In the genomic region with DNA sequence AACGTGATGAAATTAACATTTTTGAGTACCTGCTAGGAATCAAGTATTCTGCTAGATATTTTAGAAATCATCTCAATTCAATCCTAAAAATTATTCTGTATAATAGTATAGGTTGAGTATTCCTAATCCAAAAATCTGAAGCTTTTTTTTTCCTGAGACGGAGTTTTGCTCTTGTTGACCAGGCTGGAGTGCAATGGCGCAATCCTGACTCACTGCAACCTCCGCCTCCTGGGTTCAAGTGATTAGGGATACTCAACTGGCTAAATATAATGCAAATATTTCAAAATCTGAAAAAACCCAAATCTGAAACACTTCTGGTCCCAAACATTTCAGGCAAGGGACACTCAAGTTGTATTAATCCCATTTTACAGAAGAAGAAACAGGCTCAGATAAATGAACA, we compare ENCODE assay signal across 28 cellular contexts. TPM values are rescaled to one million over a fixed set of nuclear protein-coding genes. Genes with fewer than 3 reads are reported as not detected.
DNase-seq lines count a peak whose midpoint lies in the region; ATAC-seq, FAIRE-seq and TF ChIP-seq lines count a peak whose summit lies in the region.
"Had no signal": no experiment of that assay in that cellular context is flagged by ENCODE, and none has a peak within 500 bp of the region (broad histone marks: within the 10 kb centered on the region; RNA-seq: fewer than 3 reads in every experiment).

No MANE protein-coding gene starts in this region.

- no peak for TF ChIP-seq CTCF in IMR-90 (conservative IDR thresholded peaks at IDR 0.05; ENCODE audit: low read depth, low read length)
- TF ChIP-seq CTCF in NB4 (IDR thresholded peaks at IDR 0.05; ENCODE audit: low read depth, low read length), result no peak
- TF ChIP-seq CTCF in H1 (IDR thresholded peaks at IDR 0.05; ENCODE audit: control extremely low read depth in 1 of 3, insufficient read depth in 1 of 3, low read depth in 1 of 3, low read length in 3 of 3), result no peak
- TF ChIP-seq CTCF in omental fat pad (IDR thresholded peaks at IDR 0.05), result no peak

- intact Hi-C loops in IMR-90 (cut with micrococcal nuclease), result no loop called here

- H3K9me1 ChIP-seq in IMR-90 (ENCODE audit: insufficient read depth, low read length), result no peaks in the 10 kb centered on the region

- H4K5ac ChIP-seq in IMR-90 (ENCODE audit: low read depth, low read length) (no peak overlapping the region), H1 (ENCODE audit: insufficient read length, low read depth, low read length) (no peak overlapping the region)

- H2AK9ac ChIP-seq in IMR-90 (replicated peaks; ENCODE audit: low read depth, low read length, poor library complexity), result no peak overlapping the region

- H3K18ac ChIP-seq in IMR-90 (ENCODE audit: low read depth, low read length) (no peak overlapping the region), H1 (ENCODE audit: extremely low read depth, low read length) (no peak overlapping the region)

- H2AFZ ChIP-seq in IMR-90 (replicated peaks; ENCODE audit: low read length, poor library complexity) (no peak overlapping the region), H1 (ENCODE audit: low read length) (no peak overlapping the region)
- H2AFZ ChIP-seq: GM23248 had no signal

- H2BK5ac ChIP-seq in IMR-90 (ENCODE audit: low read depth, low read length, poor library complexity, severe bottlenecking), result no peak overlapping the region
- H2BK5ac ChIP-seq in H1 (ENCODE audit: low read depth, low read length), result no peak overlapping the region

- WGBS in IMR-90 (ENCODE audit: extremely low coverage in 2 of 2, insufficient read length in 1 of 2), 2 experiments, result no CpG with 5 or more reads among the region's 4 CpGs
- WGBS in H1 (ENCODE audit: extremely low coverage in 1 of 2, insufficient coverage in 1 of 2, insufficient read length in 1 of 2, insufficient replicate concordance in 2 of 2, low coverage in 1 of 2, low lambda C conversion rate in 2 of 2, missing lambda C conversion rate in 1 of 2), 2 experiments, result 90% methylated on average over 4 of the region's 4 CpGs; no CpG with 5 or more reads in 1 of the 2 experiments

- H3K4me3 ChIP-seq in IMR-90 (ENCODE audit: insufficient read depth, low read depth, low read length) (no peak overlapping the region), NB4 (ENCODE audit: low read depth, low read length) (no peak overlapping the region), H1 (ENCODE audit: extremely low read depth in 1 of 4, insufficient read depth in 2 of 4, low read depth in 3 of 4, low read length in 4 of 4) (no peak overlapping the region)
- H3K4me3 ChIP-seq: GM12878, GM23248 had no signal

- H3K79me1 ChIP-seq in IMR-90 (ENCODE audit: low read depth in 1 of 2, low read length in 2 of 2) (peaks cover 0 to 3% of the 10 kb centered on the region in 2 experiments; a peak in 1 of 4 replicates), H1 (ENCODE audit: low read depth, low read length) (no peaks in the 10 kb centered on the region)

- H2AK5ac ChIP-seq in IMR-90 (ENCODE audit: low read depth, low read length) (no peak overlapping the region), H1 (ENCODE audit: low read depth, low read length) (no peak overlapping the region)

- H4K91ac ChIP-seq in IMR-90 (ENCODE audit: insufficient read depth, low read depth, low read length) (no peak overlapping the region), H1 (replicated peaks; ENCODE audit: insufficient read length, low read length) (no peak overlapping the region)

- H3K27ac ChIP-seq in IMR-90 (ENCODE audit: insufficient read depth, low read length), result no peak overlapping the region
- no peak overlapping the region for H3K27ac ChIP-seq in H1 (ENCODE audit: low read depth, low read length)
- H3K27ac ChIP-seq: C4-2B, GM23248, KMS-11, RWPE1 had no signal

- H3K79me2 ChIP-seq in H1 (ENCODE audit: control insufficient read depth in 1 of 2, insufficient read depth in 2 of 2, low read length in 2 of 2), result no peaks in the 10 kb centered on the region

- H3K27me3 ChIP-seq in IMR-90 (ENCODE audit: control insufficient read depth, insufficient read depth, low read length), result no peaks in the 10 kb centered on the region
- H3K27me3 ChIP-seq in H1 (replicated peaks in 1 of 4; ENCODE audit: control insufficient read depth in 3 of 4, extremely low read depth in 1 of 4, insufficient read depth in 3 of 4, low read length in 3 of 4), result no peaks in the 10 kb centered on the region

- in situ Hi-C loops in IMR-90 (cut with MboI; ENCODE audit: low sequenced_read_pairs), result no loop called here

- H2BK20ac ChIP-seq in IMR-90 (ENCODE audit: low read depth, low read length) (no peak overlapping the region), H1 (ENCODE audit: low read length) (no peak overlapping the region)

- no peak overlapping the region for H3K23ac ChIP-seq in IMR-90 (ENCODE audit: low read depth, low read length)
- H3K23ac ChIP-seq in H1 (ENCODE audit: insufficient read length), result no peak overlapping the region

- no TSS peak for BruUV-seq in IMR-90 (replicated peaks; lab: Mats Ljungman, UMichigan)

- no peak for DNase-seq in IMR-90
- peak; percentile 39 for DNase-seq in NB4 (ENCODE audit: low read depth)
- no peak for DNase-seq in H1 (ENCODE audit: low read depth in 1 of 2, low spot score in 2 of 2)
- DNase-seq in omental fat pad (ENCODE audit: low spot score), result peak; percentile 29
- DNase-seq in NCI-H1048 (lab: John Stamatoyannopoulos, UW), result no peak
- no peak for DNase-seq in mesenteric fat pad (ENCODE audit: low spot score)
- DNase-seq in SW480 (ENCODE audit: low spot score), result no peak
- no peak for DNase-seq in stimulated activated CD4-positive, alpha-beta T cell treated with anti-CD3 and anti-CD28 coated beads, Interleukin-1b, Interleukin-23, amount 100 ng/mL, for 48 hours
- DNase-seq: CD8-positive, alpha-beta memory T cell; DMS 273 treated with DMSO at 0.1 percent for 48 hours; DMS79; EL; GDM1; GM23248; H9; HFFc6; NCI-H1417; NCI-H1694; NCI-H2029 treated with DMSO at 0.1 percent for 48 hours; NCI-H446 treated with DMSO at 0.1 percent for 48 hours; NCI-H526 treated with DMSO at 0.1 percent for 48 hours; SHP77 had no signal

- H2BK12ac ChIP-seq in H1 (ENCODE audit: low read depth, low read length), result no peak overlapping the region

- H4K20me1 ChIP-seq in IMR-90 (ENCODE audit: insufficient read depth, low read length), result no peaks in the 10 kb centered on the region
- H4K20me1 ChIP-seq in H1 (replicated peaks in 1 of 2; ENCODE audit: control insufficient read depth in 1 of 2, insufficient read depth in 2 of 2, low read length in 2 of 2), result no peaks in the 10 kb centered on the region

- H4K8ac ChIP-seq in IMR-90 (ENCODE audit: low read depth in 2 of 2, low read length in 2 of 2) (no peak overlapping the region), H1 (ENCODE audit: extremely low read depth, insufficient read depth, low read length) (no peak overlapping the region)

- dilution Hi-C loops in IMR-90 (cut with HindIII; ENCODE audit: low sequenced_read_pairs, unreplicated experiment), result no loop called here

- TF ChIP-seq EP300 in H1 (IDR thresholded peaks at IDR 0.05; ENCODE audit: borderline replicate concordance in 1 of 2, low read depth in 2 of 2, low read length in 2 of 2), result no peak

- TF ChIP-seq POLR2A in IMR-90 (IDR thresholded peaks at IDR 0.05; ENCODE audit: low read depth, low read length) (no peak), NB4 (IDR thresholded peaks at IDR 0.05; ENCODE audit: extremely low read depth, insufficient read length) (no peak), H1 (IDR thresholded peaks at IDR 0.05; ENCODE audit: control extremely low read depth in 1 of 2, low read depth in 2 of 2, low read length in 2 of 2) (no peak)

- ATAC-seq in IMR-90 (ENCODE audit: low read depth) (no peak), omental fat pad (ENCODE audit: low FRiP score) (no peak)
- ATAC-seq: GM12878, Panc1 had no signal

- no peaks in the 10 kb centered on the region for H3K9me3 ChIP-seq in IMR-90 (ENCODE audit: control insufficient read depth, insufficient read depth, low read length)
- H3K9me3 ChIP-seq in H1 (ENCODE audit: insufficient read depth in 2 of 2, low read depth in 1 of 2, low read length in 1 of 2), result no peaks in the 10 kb centered on the region

- H2BK15ac ChIP-seq in IMR-90 (ENCODE audit: low read depth, low read length), result no peak overlapping the region
- H2BK15ac ChIP-seq in H1 (ENCODE audit: low read length), result no peak overlapping the region

- H3K14ac ChIP-seq in IMR-90 (replicated peaks; ENCODE audit: low read depth, low read length) (no peak overlapping the region), H1 (ENCODE audit: insufficient read length) (no peak overlapping the region)

- POLR2A ChIA-PET in IMR-90 (lab: Charles Lee; ENCODE audit: unreplicated experiment), result no interaction called here
- POLR2A ChIA-PET in H1 (lab: Charles Lee; ENCODE audit: partially characterized antibody), result interaction anchor here (0.6 kb wide), 1 partner anchor 58 kb away, joined by 3 read pairs; no protein-coding TSS in a partner anchor

- H3K9ac ChIP-seq in IMR-90 (ENCODE audit: low read depth, low read length), result no peak overlapping the region
- no peak overlapping the region for H3K9ac ChIP-seq in H1 (replicated peaks in 1 of 4; ENCODE audit: extremely low read depth in 1 of 4, low read depth in 3 of 4, low read length in 3 of 4)
- H3K9ac ChIP-seq: GM23248, KMS-11 had no signal

- H3K4me2 ChIP-seq in IMR-90 (ENCODE audit: low read depth, low read length), result no peak overlapping the region
- no peak overlapping the region for H3K4me2 ChIP-seq in H1 (ENCODE audit: insufficient read depth in 1 of 2, low read depth in 2 of 2, low read length in 2 of 2)
- H3K4me2 ChIP-seq: KMS-11 had no signal

- FAIRE-seq in H1 (lab: Jason Lieb, UNC), result no peak
- FAIRE-seq: GM12878, HTR-8/SVneo had no signal

- H3K56ac ChIP-seq in IMR-90 (ENCODE audit: extremely low read depth, insufficient read depth, low read length) (no peak overlapping the region), H1 (replicated peaks; ENCODE audit: insufficient read length, low read depth, low read length) (no peak overlapping the region)

- no peak overlapping the region for H3K4ac ChIP-seq in IMR-90 (ENCODE audit: low read depth, low read length)
- H3K4ac ChIP-seq in H1 (replicated peaks; ENCODE audit: insufficient read length, low read depth, low read length), result no peak overlapping the region

- H2BK120ac ChIP-seq in IMR-90 (ENCODE audit: low read depth, low read length), result no peak overlapping the region
- no peak overlapping the region for H2BK120ac ChIP-seq in H1 (replicated peaks; ENCODE audit: low read depth, low read length)

- H3K23me2 ChIP-seq in H1 (ENCODE audit: low read depth, low read length), result no peaks in the 10 kb centered on the region

- H3K4me1 ChIP-seq in IMR-90 (ENCODE audit: control insufficient read depth, insufficient read depth, low read length) (peaks cover 2% of the 10 kb centered on the region; the same call in 1 of the 2 replicates), H1 (replicated peaks in 1 of 4; ENCODE audit: control insufficient read depth in 3 of 4, insufficient read depth in 4 of 4, low read length in 3 of 4) (peaks cover 0 to 3% (median 0%) of the 10 kb centered on the region in 4 experiments; a peak in 1 of 7 replicates)

- H3K36me3 ChIP-seq in IMR-90 (ENCODE audit: control insufficient read depth, insufficient read depth, low read length) (no peaks in the 10 kb centered on the region), H1 (ENCODE audit: control insufficient read depth in 2 of 4, insufficient read depth in 4 of 4, low read length in 3 of 4) (no peaks in the 10 kb centered on the region)

- TF ChIP-seq RAD21 in IMR-90 (IDR thresholded peaks at IDR 0.05; ENCODE audit: low read length) (no peak), H1 (IDR thresholded peaks at IDR 0.05 in 1 of 2, conservative IDR thresholded peaks at IDR 0.05 in 1 of 2; ENCODE audit: low read depth in 2 of 2, low read length in 2 of 2) (no peak)

- CTCF ChIA-PET in IMR-90 (lab: Yijun Ruan, JAX) (no interaction called here), H1 (lab: Charles Lee; ENCODE audit: partially characterized antibody) (interaction anchor here (0.6 to 1.0 kb wide), 3 partner anchors 10 to 264 kb away, joined by 3 to 4 read pairs (median 4); no protein-coding TSS in a partner anchor)

RNA-seq across cellular contexts. Expression of a gene that starts 17.2 kb away (rescaled TPM):
- 15.4 and 22.5 TPM in 2 replicates for total RNA-seq in IMR-90 (2012; rRNA removed)
- polyA plus RNA-seq in IMR-90 (2012; rRNA removed), result 8.3 and 12.1 TPM in 2 replicates
- polyA plus RNA-seq in IMR-90 (2012; cell fraction: cytosol; rRNA removed), result 1.6 and 2.3 TPM in 2 replicates
- 5.0 and 36.2 TPM in 2 replicates for polyA plus RNA-seq in IMR-90 (2012; cell fraction: nucleus; rRNA removed; ENCODE audit: low replicate concordance)
- 17.1 and 18.4 TPM in 2 replicates for total RNA-seq in H1 (2021; fragmentation: NEBNext Ultra II Directional; extraction: Animal tissue kit (Norgen Biotek cat#: 25700))
- 3.8 and 6.3 TPM in 2 replicates for polyA plus RNA-seq in H1 (2011; rRNA removed)
- polyA plus RNA-seq in H1 (2011; cell fraction: cytosol; rRNA removed), result 8.7 TPM
- 7.2 TPM for polyA plus RNA-seq in H1 (2011; cell fraction: nucleus; rRNA removed)
- polyA plus RNA-seq in H1 (2012, experiment 1 of 2), result 7.7 to 13.1 TPM (median 9.5 TPM) in 4 replicates
- polyA plus RNA-seq in H1 (2012, experiment 2 of 2), result 0.96 TPM
- 10.8 TPM for polyA plus RNA-seq in H1 (2013, experiment 1 of 2)
- 11.3 TPM for polyA plus RNA-seq in H1 (2013, experiment 2 of 2)
- 9.0 and 12.9 TPM in 2 replicates for polyA minus RNA-seq in H1 (2011; rRNA and poly(A)+ RNA removed)
- polyA minus RNA-seq in H1 (2011; cell fraction: cytosol; rRNA and poly(A)+ RNA removed), result 8.4 TPM
- polyA minus RNA-seq in H1 (2011; cell fraction: nucleus; rRNA and poly(A)+ RNA removed), result 20.0 TPM
- 10 to 100 TPM; 29.2 to 33.9 (median 32.6) TPM for total RNA-seq in omental fat pad
- 17.1 TPM for total RNA-seq in mesenteric fat pad

Comparison
In these comparisons a context has a peak if more than half of its experiments do, and no peak if none do; other contexts are left out.
1. DNase-seq: peak in NB4 (single experiment) and omental fat pad (single experiment); none in IMR-90 (single experiment), H1 (0 of 2), NCI-H1048 (single experiment), mesenteric fat pad (single experiment), SW480 (single experiment) and stimulated activated CD4-positive, alpha-beta T cell treated with anti-CD3 and anti-CD28 coated beads, Interleukin-1b, Interleukin-23, amount 100 ng/mL, for 48 hours (single experiment).